ENCODE assay signal across 21 cellular contexts in genomic region chr16:75455677-75456076, GRCh38. TPM values are rescaled to one million over a fixed set of nuclear protein-coding genes. Genes with fewer than 3 reads are reported as not detected.
DNase-seq lines count a peak whose midpoint lies in the region; ATAC-seq and TF ChIP-seq lines count a peak whose summit lies in the region.
"Had no signal": no experiment of that assay in that cellular context is flagged by ENCODE, and none has a peak within 500 bp of the region (broad histone marks: within the 10 kb centered on the region; RNA-seq: fewer than 3 reads in every experiment).

No MANE protein-coding gene starts in this region.

- H3K36me3 ChIP-seq in iPS-20b (ENCODE audit: insufficient read depth, low read depth, low read length) = peaks cover 14% of the 10 kb centered on the region; the same call in 1 of the 2 replicates
- H3K36me3 ChIP-seq in left lung = peaks cover 0 to 10% of the 10 kb centered on the region in 2 donors
- peaks cover 0 to 10% of the 10 kb centered on the region in 2 donors for H3K36me3 ChIP-seq in psoas muscle (ENCODE audit: insufficient read depth in 1 of 2, low read depth in 1 of 2)

- TF ChIP-seq CTCF in left lung (IDR thresholded peaks at IDR 0.05) (no peak), psoas muscle (IDR thresholded peaks at IDR 0.05) (no peak)

- H3K9ac ChIP-seq in iPS-20b (ENCODE audit: low read depth, low read length) = no peak overlapping the region
- H3K9ac ChIP-seq: SK-N-SH had no signal

- 77 to 87% (median 85%) methylated on average over 5 of the region's 5 CpGs for WGBS in psoas muscle, 3 donors

- H3K4me1 ChIP-seq in iPS-20b (ENCODE audit: insufficient read depth, low read length) (peaks cover 18% of the 10 kb centered on the region), left lung (peaks cover 3 to 12% of the 10 kb centered on the region in 2 donors), psoas muscle (no peaks in the 10 kb centered on the region)

- H3K27ac ChIP-seq in iPS-20b (ENCODE audit: low read length) = no peak overlapping the region
- no peak overlapping the region for H3K27ac ChIP-seq in left lung
- H3K27ac ChIP-seq in psoas muscle = no peak overlapping the region
- H3K27ac ChIP-seq: 22Rv1, Peyer's patch had no signal

- DNase-seq in NCI-H524 (lab: John Stamatoyannopoulos, UW) (peak; percentile 36 to 38), NCI-H524 treated with DMSO at 0.1 percent for 48 hours (lab: John Stamatoyannopoulos, UW) (no peak), NCI-H82 (lab: John Stamatoyannopoulos, UW) (peak; percentile 85), AML-193 (lab: John Stamatoyannopoulos, UW) (no peak), left lung (no peak), psoas muscle (no peak), occipital lobe (lab: John Stamatoyannopoulos, UW) (no peak)
- DNase-seq: BE2C; CD8-positive, alpha-beta memory T cell; GF-D8; GOT3; HFFc6; KG1; NCI-H1436; NCI-H2029; NCI-H2171 treated with DMSO at 0.1 percent for 48 hours; Peyer's patch; SK-N-SH had no signal

- ATAC-seq in left lung (no peak), psoas muscle (no peak)
- ATAC-seq: HepG2 had no signal

- H3K27me3 ChIP-seq in iPS-20b (ENCODE audit: insufficient read depth, low read length) (no peaks in the 10 kb centered on the region), left lung (no peaks in the 10 kb centered on the region), psoas muscle (ENCODE audit: insufficient read depth in 3 of 3, low read length in 2 of 3) (no peaks in the 10 kb centered on the region)
- H3K27me3 ChIP-seq: BE2C, Peyer's patch had no signal

- intact Hi-C loops in left lung (cut with DNase I) (no loop called here), psoas muscle (cut with DNase I) (no loop called here)

- H3K4me3 ChIP-seq in iPS-20b (ENCODE audit: low read length) = peak overlapping the region; percentile 26; the same call in 1 of the 2 replicates
- no peak overlapping the region for H3K4me3 ChIP-seq in left lung
- no peak overlapping the region for H3K4me3 ChIP-seq in psoas muscle
- H3K4me3 ChIP-seq: Peyer's patch had no signal

- H3K9me3 ChIP-seq in iPS-20b (ENCODE audit: insufficient read depth, low read depth, low read length) (no peaks in the 10 kb centered on the region), left lung (no peaks in the 10 kb centered on the region), psoas muscle (no peaks in the 10 kb centered on the region)
- H3K9me3 ChIP-seq: BE2C, Peyer's patch, SK-N-SH had no signal

RNA-seq across cellular contexts. Expression of gene TMEM170A, which starts 8.8 kb away (rescaled TPM):
- total RNA-seq in left lung = 10 to 100 TPM; 20.2 to 30.9 TPM
- 1 to 10 TPM; 5.9 to 7.9 (median 7.0) TPM for total RNA-seq in psoas muscle
- polyA plus RNA-seq in psoas muscle = 1 to 10 TPM; 3.1 to 9.5 (median 9.2) TPM
- total RNA-seq in occipital lobe = 30.7 TPM

RNA-seq across cellular contexts. Expression of gene CFDP1, which starts 22.4 kb away (rescaled TPM):
- 10 to 100 TPM; 43.4 to 44.5 TPM for total RNA-seq in left lung
- total RNA-seq in psoas muscle = 10 to 100 TPM; 16.6 to 21.9 (median 19.6) TPM
- polyA plus RNA-seq in psoas muscle = 10 to 100 TPM; 37.6 to 78.2 (median 39.2) TPM
- 37.3 TPM for total RNA-seq in occipital lobe

RNA-seq across cellular contexts. Expression of gene CHST6, which starts 39.6 kb away (rescaled TPM):
- 1 to 10 TPM; 3.3 to 3.9 TPM for total RNA-seq in left lung
- under 1 TPM; 0.04 to 0.20 (median 0.15) TPM for total RNA-seq in psoas muscle
- polyA plus RNA-seq in psoas muscle = 1 to 10 TPM in 1 of 3 donors, under 1 TPM in 2; 0.01 to 5.8 (median 0.08) TPM
- 0.94 TPM for total RNA-seq in occipital lobe
- polyA plus RNA-seq: CD8-positive, alpha-beta memory T cell had no signal

Comparison
In these comparisons a context has a peak if more than half of its experiments do, and no peak if none do; other contexts are left out.
1. DNase-seq: peak in NCI-H524 (2 of 2) and NCI-H82 (single experiment); none in NCI-H524 treated with DMSO at 0.1 percent for 48 hours (single experiment), AML-193 (0 of 2), left lung (0 of 2), psoas muscle (0 of 2) and occipital lobe (single experiment).